In the genomic region with DNA sequence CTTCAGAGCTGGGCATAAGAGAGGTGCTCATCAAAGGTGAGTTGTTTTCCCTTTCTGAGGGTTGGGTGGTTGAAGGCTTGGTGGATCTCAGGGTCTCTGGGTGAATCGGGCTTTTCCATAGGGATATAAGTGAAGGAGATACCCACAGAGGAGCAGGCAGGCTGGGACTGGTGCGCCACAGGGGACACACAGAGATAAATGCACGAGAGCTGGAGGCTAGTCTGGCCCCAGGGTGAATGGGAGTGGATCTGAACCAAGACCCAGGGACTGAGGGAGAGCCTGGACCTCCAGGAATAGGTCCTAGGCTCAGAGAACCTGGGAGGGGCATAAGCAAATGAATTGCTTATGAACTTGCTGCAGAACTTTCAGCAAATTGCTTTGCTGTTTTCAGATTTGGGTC, we compare ENCODE assay signal across 26 cellular contexts.
"Had no signal": no experiment of that assay in that cellular context is flagged by ENCODE, and none has a peak within 500 bp of the region (broad histone marks: within the 10 kb centered on the region; RNA-seq: fewer than 3 reads in every experiment).

No MANE protein-coding gene starts in this region.

- H3K27ac Mint-ChIP-seq: naive thymus-derived CD4-positive, alpha-beta T cell; natural killer cell; nephron; neural progenitor cell; stimulated activated effector memory CD8-positive, alpha-beta T cell treated with anti-CD3 and anti-CD28 coated beads, Interleukin-12 subunit alpha, Interleukin-12 subunit beta, amount 100 ng/mL, for 72 hours; stimulated activated naive B cell treated with anti-CD40 and anti-IgM and Interleukin-4, amounts not matched to agents 10 μg/mL and 1 μg/mL and 100 μg/mL, for 72 hours; stimulated activated naive CD8-positive, alpha-beta T cell treated with anti-CD3 and anti-CD28 coated beads, Interleukin-15, Interleukin-2, amounts not matched to agents 100 ng/mL and 50 ng/mL, for 24 hours had no signal

- FAIRE-seq: pancreas, small intestine had no signal

- H3K4me3 Mint-ChIP-seq: naive thymus-derived CD4-positive, alpha-beta T cell; natural killer cell; nephron; neural progenitor cell; stimulated activated effector memory CD8-positive, alpha-beta T cell treated with anti-CD3 and anti-CD28 coated beads, Interleukin-12 subunit alpha, Interleukin-12 subunit beta, amount 100 ng/mL, for 72 hours; stimulated activated naive B cell treated with anti-CD40 and anti-IgM and Interleukin-4, amounts not matched to agents 10 μg/mL and 1 μg/mL and 100 μg/mL, for 72 hours; stimulated activated naive CD8-positive, alpha-beta T cell treated with anti-CD3 and anti-CD28 coated beads, Interleukin-15, Interleukin-2, amounts not matched to agents 100 ng/mL and 50 ng/mL, for 24 hours had no signal

- H3K27ac ChIP-seq: neural progenitor cell, pancreas, prostate gland, right lobe of liver, sigmoid colon, stomach, thoracic aorta, thyroid gland, tibial nerve, upper lobe of left lung, vagina had no signal

- H3K27me3 Mint-ChIP-seq: stimulated activated naive B cell treated with anti-CD40 and anti-IgM and Interleukin-4, amounts not matched to agents 10 μg/mL and 1 μg/mL and 100 μg/mL, for 72 hours; stimulated activated naive CD8-positive, alpha-beta T cell treated with anti-CD3 and anti-CD28 coated beads, Interleukin-15, Interleukin-2, amounts not matched to agents 100 ng/mL and 50 ng/mL, for 24 hours had no signal

- ATAC-seq: naive thymus-derived CD4-positive, alpha-beta T cell; natural killer cell; pancreas; right cardiac atrium; right lobe of liver; stimulated activated effector memory CD8-positive, alpha-beta T cell treated with anti-CD3 and anti-CD28 coated beads, Interleukin-12 subunit alpha, Interleukin-12 subunit beta, amount 100 ng/mL, for 72 hours; stimulated activated naive B cell treated with anti-CD40 and anti-IgM and Interleukin-4, amounts not matched to agents 10 μg/mL and 1 μg/mL and 100 μg/mL, for 72 hours had no signal

- H3K9me3 Mint-ChIP-seq: naive thymus-derived CD4-positive, alpha-beta T cell; natural killer cell; nephron; stimulated activated effector memory CD8-positive, alpha-beta T cell treated with anti-CD3 and anti-CD28 coated beads, Interleukin-12 subunit alpha, Interleukin-12 subunit beta, amount 100 ng/mL, for 72 hours; stimulated activated naive CD8-positive, alpha-beta T cell treated with anti-CD3 and anti-CD28 coated beads, Interleukin-15, Interleukin-2, amounts not matched to agents 100 ng/mL and 50 ng/mL, for 24 hours had no signal

- H3K36me3 Mint-ChIP-seq: naive thymus-derived CD4-positive, alpha-beta T cell; natural killer cell; neural progenitor cell; stimulated activated effector memory CD8-positive, alpha-beta T cell treated with anti-CD3 and anti-CD28 coated beads, Interleukin-12 subunit alpha, Interleukin-12 subunit beta, amount 100 ng/mL, for 72 hours had no signal

- DNase-seq: naive thymus-derived CD4-positive, alpha-beta T cell; natural killer cell; occipital lobe; pancreas; right cardiac atrium; right lobe of liver; sigmoid colon; small intestine; stimulated activated CD4-positive, alpha-beta T cell treated with anti-CD3 and anti-CD28 coated beads, Interleukin-15, amount 100 ng/mL, for 24 hours; stimulated activated CD4-positive, alpha-beta T cell treated with anti-CD3 and anti-CD28 coated beads, Interleukin-2, amount 100 ng/mL, for 24 hours; stimulated activated CD4-positive, alpha-beta T cell treated with anti-CD3 and anti-CD28 coated beads, Interleukin-2, amount 100 ng/mL, for 48 hours; stimulated activated CD4-positive, alpha-beta T cell treated with anti-CD3 and anti-CD28 coated beads, Interleukin-4, amount 100 ng/mL, for 24 hours; stimulated activated naive B cell treated with anti-CD40 and anti-IgM and Interleukin-4, amounts not matched to agents 10 μg/mL and 1 μg/mL and 100 μg/mL, for 72 hours; stimulated activated naive CD4-positive, alpha-beta T cell treated with Interleukin-2 at 50 U/mL for 16 hours; stomach; thyroid gland; trophoblast cell; upper lobe of left lung had no signal

- H3K4me1 Mint-ChIP-seq: naive thymus-derived CD4-positive, alpha-beta T cell; natural killer cell; nephron; neural progenitor cell; stimulated activated effector memory CD8-positive, alpha-beta T cell treated with anti-CD3 and anti-CD28 coated beads, Interleukin-12 subunit alpha, Interleukin-12 subunit beta, amount 100 ng/mL, for 72 hours had no signal
